ENCODE assay signal across 18 cellular contexts in genomic region chr18:23220355-23220754, GRCh38.
DNase-seq lines count a peak whose midpoint lies in the region; ATAC-seq and TF ChIP-seq lines count a peak whose summit lies in the region.
"Had no signal": no experiment of that assay in that cellular context is flagged by ENCODE, and none has a peak within 500 bp of the region (broad histone marks: within the 10 kb centered on the region; RNA-seq: fewer than 3 reads in every experiment).

No MANE protein-coding gene starts in this region.

- H3K27me3 ChIP-seq in BLaER1 (no peaks in the 10 kb centered on the region), foreskin keratinocyte (peaks cover 35% of the 10 kb centered on the region), spleen (replicated peaks in 1 of 7) (no peaks in the 10 kb centered on the region), brain microvascular endothelial cell (replicated peaks) (no peaks in the 10 kb centered on the region)
- H3K27me3 ChIP-seq: SJSA1 had no signal

- H3K4me3 ChIP-seq in BLaER1 = no peak overlapping the region
- no peak overlapping the region for H3K4me3 ChIP-seq in spleen
- no peak overlapping the region for H3K4me3 ChIP-seq in brain microvascular endothelial cell (ENCODE audit: low read depth, low read length)
- H3K4me3 ChIP-seq: SJSA1 had no signal

- TF ChIP-seq POLR2A in spleen (IDR thresholded peaks at IDR 0.05) = no peak

- TF ChIP-seq CTCF in foreskin keratinocyte (conservative IDR thresholded peaks at IDR 0.05) (no peak), spleen (IDR thresholded peaks at IDR 0.05 in 8 of 11, conservative IDR thresholded peaks at IDR 0.05 in 3 of 11) (no peak), brain microvascular endothelial cell (IDR thresholded peaks at IDR 0.05; ENCODE audit: low read depth, low read length, missing control alignments) (no peak)

- no peak overlapping the region for H3K9ac ChIP-seq in BLaER1

- H3K9me3 ChIP-seq in BLaER1 (no peaks in the 10 kb centered on the region), spleen (no peaks in the 10 kb centered on the region)
- H3K9me3 ChIP-seq: SJSA1 had no signal

- no peak overlapping the region for H3K27ac ChIP-seq in BLaER1
- no peak overlapping the region for H3K27ac ChIP-seq in foreskin keratinocyte
- H3K27ac ChIP-seq in spleen = no peak overlapping the region
- H3K27ac ChIP-seq in brain microvascular endothelial cell = no peak overlapping the region
- H3K27ac ChIP-seq: RWPE1, SJSA1 had no signal

- no peaks in the 10 kb centered on the region for H4K20me1 ChIP-seq in BLaER1

- peak overlapping the region; percentile 28 for H3K4me2 ChIP-seq in BLaER1

- 88 to 95% (median 88%) methylated on average over 6 to 8 of the region's 8 CpGs for WGBS in spleen, 5 donors

- H3K4me1 ChIP-seq in BLaER1 = peaks cover 34% of the 10 kb centered on the region
- H3K4me1 ChIP-seq in foreskin keratinocyte = no peaks in the 10 kb centered on the region
- H3K4me1 ChIP-seq in spleen = peaks cover 0 to 15% (median 12%) of the 10 kb centered on the region in 6 donors

- intact Hi-C loops in spleen (cut with DNase I; ENCODE audit: low total_unique reads) = no loop called here

- ATAC-seq in foreskin keratinocyte = peak; percentile 38

- in situ Hi-C loops in brain microvascular endothelial cell (cut with HindIII; ENCODE audit: low pct_ligation_motif_present, low sequenced_read_pairs) = no loop called here

- DNase-seq in NCI-H69 (lab: John Stamatoyannopoulos, UW) (peak; percentile 46), foreskin keratinocyte (peak in 1 of 2 donors; percentile 27), spleen (peak; percentile 41), dermis blood vessel endothelial cell (no peak), NCI-H146 (lab: John Stamatoyannopoulos, UW) (no peak), 8988T (no peak), brain microvascular endothelial cell (no peak)
- DNase-seq: GOT3, KBM-7, MM.1S, NCI-H1105 treated with DMSO at 0.1 percent for 48 hours, NCI-H2029, NCI-H2227 treated with DMSO at 0.1 percent for 48 hours, NCI-H524 treated with DMSO at 0.1 percent for 48 hours, OCI-M1 had no signal

- H3K36me3 ChIP-seq in BLaER1 (peaks cover 1% of the 10 kb centered on the region; the same call in 1 of the 2 replicates), spleen (no peaks in the 10 kb centered on the region), brain microvascular endothelial cell (replicated peaks) (peaks cover 3% of the 10 kb centered on the region)
- H3K36me3 ChIP-seq: SJSA1 had no signal

Comparison
In these comparisons a context has a peak if more than half of its experiments do, and no peak if none do; other contexts are left out.
1. DNase-seq: peak in NCI-H69 (single experiment) and spleen (single experiment); none in dermis blood vessel endothelial cell (single experiment), NCI-H146 (single experiment), 8988T (single experiment) and brain microvascular endothelial cell (single experiment).